Comparison of ENCODE assay signal across 21 cellular contexts in the genomic region with DNA sequence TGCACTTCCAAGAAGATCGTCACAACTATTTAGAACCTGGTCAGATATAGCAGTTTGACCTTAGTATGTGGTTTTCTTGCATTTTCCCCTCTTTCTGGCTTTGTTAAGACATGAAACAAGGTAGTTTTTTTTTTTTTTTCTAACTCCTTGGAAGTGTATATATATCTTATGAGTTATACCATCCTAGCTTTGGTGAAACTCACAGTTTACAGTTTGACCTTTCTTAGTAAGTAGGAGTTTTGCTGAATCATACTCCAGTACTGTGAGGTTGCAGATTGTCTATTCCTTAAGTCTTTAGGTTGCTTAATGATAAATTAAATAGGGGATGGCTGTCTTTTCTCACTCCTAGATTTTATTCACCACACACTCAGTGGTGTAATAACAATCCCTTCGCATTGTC.
DNase-seq lines count a peak whose midpoint lies in the region; ATAC-seq and TF ChIP-seq lines count a peak whose summit lies in the region.
"Had no signal": no experiment of that assay in that cellular context is flagged by ENCODE, and none has a peak within 500 bp of the region (broad histone marks: within the 10 kb centered on the region; RNA-seq: fewer than 3 reads in every experiment).

No MANE protein-coding gene starts in this region.

- H3K9me3 Mint-ChIP-seq in MCF 10A (ENCODE audit: unreplicated experiment): no peaks in the 10 kb centered on the region

- ATAC-seq in HG03196 (IDR thresholded peaks at IDR 0.05; ENCODE audit: unreplicated experiment) (no peak), left lobe of liver (no peak)

- H3K4me1 ChIP-seq in breast epithelium: no peaks in the 10 kb centered on the region
- H3K4me1 ChIP-seq: parathyroid adenoma had no signal

- CTCF ChIA-PET in MCF 10A (lab: Yijun Ruan, JAX): no interaction called here

- H3K4me3 Mint-ChIP-seq in MCF 10A (ENCODE audit: unreplicated experiment): no peak overlapping the region
- H3K4me3 Mint-ChIP-seq: CD8-positive, alpha-beta memory T cell had no signal

- TF ChIP-seq CTCF in MCF 10A (IDR thresholded peaks at IDR 0.05; ENCODE audit: unreplicated experiment): no peak
- no peak for TF ChIP-seq CTCF in breast epithelium (IDR thresholded peaks at IDR 0.05)
- no peak for TF ChIP-seq CTCF in fibroblast of villous mesenchyme (IDR thresholded peaks at IDR 0.05; ENCODE audit: insufficient read depth, low read depth, low read length)
- TF ChIP-seq CTCF in GM13976 (IDR thresholded peaks at IDR 0.05; ENCODE audit: borderline replicate concordance, control extremely low read depth, extremely low read depth, insufficient read depth, missing control alignments): no peak

- no TSS peak for BruUV-seq in MCF 10A (replicated peaks; lab: Mats Ljungman, UMichigan)

- no peak for TF ChIP-seq POLR2A in breast epithelium (IDR thresholded peaks at IDR 0.05)

- in situ Hi-C loops in GM13976 (cut with MboI; ENCODE audit: low sequenced_read_pairs, unreplicated experiment): no loop called here

- H3K36me3 ChIP-seq in breast epithelium: no peaks in the 10 kb centered on the region
- H3K36me3 ChIP-seq: MG63, transverse colon had no signal

- H3K27ac Mint-ChIP-seq in MCF 10A (ENCODE audit: low read depth, unreplicated experiment): no peak overlapping the region
- H3K27ac Mint-ChIP-seq: CD8-positive, alpha-beta memory T cell had no signal

- intact Hi-C loops in MCF 10A (cut with micrococcal nuclease) (no loop called here), breast epithelium (cut with DNase I; ENCODE audit: low total_unique reads) (no loop called here)

- H3K4me3 ChIP-seq in breast epithelium (no peak overlapping the region), fibroblast of villous mesenchyme (ENCODE audit: low read depth, low read length) (no peak overlapping the region)
- H3K4me3 ChIP-seq: dorsolateral prefrontal cortex, MG63, transverse colon had no signal

- H3K9me3 ChIP-seq in breast epithelium: no peaks in the 10 kb centered on the region
- H3K9me3 ChIP-seq: MG63, transverse colon had no signal

- H3K27me3 Mint-ChIP-seq in MCF 10A (ENCODE audit: insufficient read depth, unreplicated experiment): no peaks in the 10 kb centered on the region
- H3K27me3 Mint-ChIP-seq: CD8-positive, alpha-beta memory T cell had no signal

- no peak overlapping the region for H3K27ac ChIP-seq in breast epithelium
- H3K27ac ChIP-seq: dorsolateral prefrontal cortex, parathyroid adenoma, transverse colon had no signal

- H3K27me3 ChIP-seq in breast epithelium: no peaks in the 10 kb centered on the region
- H3K27me3 ChIP-seq: dorsolateral prefrontal cortex, MG63, transverse colon had no signal

- no peaks in the 10 kb centered on the region for H3K36me3 Mint-ChIP-seq in MCF 10A (ENCODE audit: insufficient read depth, unreplicated experiment)
- H3K36me3 Mint-ChIP-seq: CD8-positive, alpha-beta memory T cell had no signal

- POLR2A ChIA-PET in MCF 10A (lab: Yijun Ruan, JAX): interaction anchor here (1.6 kb wide), 1 partner anchor 9 kb away, joined by 4 read pairs; no protein-coding TSS in a partner anchor

- H3K4me1 Mint-ChIP-seq in MCF 10A (ENCODE audit: insufficient read depth, unreplicated experiment): peaks cover 5% of the 10 kb centered on the region
- H3K4me1 Mint-ChIP-seq: CD8-positive, alpha-beta memory T cell had no signal

- peak; percentile 34 for DNase-seq in MCF 10A (ENCODE audit: unreplicated experiment)
- DNase-seq in breast epithelium (ENCODE audit: low spot score in 2 of 2): no peak
- DNase-seq in amniotic epithelial cell (ENCODE audit: low read depth): peak; percentile 93
- peak; percentile 86 for DNase-seq in fibroblast of villous mesenchyme (ENCODE audit: low read depth)
- DNase-seq in left lobe of liver (ENCODE audit: low spot score): no peak
- DNase-seq in DMS153 treated with DMSO at 0.1 percent for 48 hours (lab: John Stamatoyannopoulos, UW; ENCODE audit: unreplicated experiment): no peak
- no peak for DNase-seq in GM13976 (ENCODE audit: low spot score)
- DNase-seq: 8988T; activated CD4-positive, alpha-beta T cell treated with anti-CD3 and anti-CD28 coated beads for 4 hours; activated CD8-positive, alpha-beta memory T cell treated with anti-CD3 and anti-CD28 coated beads, Interleukin-2, amount 50 U/mL, for 48 hours; CD8-positive, alpha-beta memory T cell; dorsolateral prefrontal cortex; hippocampal formation; MG63; NCI-H187; NCI-H446 treated with DMSO at 0.1 percent for 48 hours; small intestine; T-helper 9 cell; transverse colon had no signal

Comparison
In these comparisons a context has a peak if more than half of its experiments do, and no peak if none do; other contexts are left out.
1. DNase-seq: peak in MCF 10A (single experiment), amniotic epithelial cell (single experiment) and fibroblast of villous mesenchyme (single experiment); none in breast epithelium (0 of 2), left lobe of liver (single experiment), DMS153 treated with DMSO at 0.1 percent for 48 hours (single experiment) and GM13976 (single experiment).